ENCODE assay signal across 8 cellular contexts in the genomic region with DNA sequence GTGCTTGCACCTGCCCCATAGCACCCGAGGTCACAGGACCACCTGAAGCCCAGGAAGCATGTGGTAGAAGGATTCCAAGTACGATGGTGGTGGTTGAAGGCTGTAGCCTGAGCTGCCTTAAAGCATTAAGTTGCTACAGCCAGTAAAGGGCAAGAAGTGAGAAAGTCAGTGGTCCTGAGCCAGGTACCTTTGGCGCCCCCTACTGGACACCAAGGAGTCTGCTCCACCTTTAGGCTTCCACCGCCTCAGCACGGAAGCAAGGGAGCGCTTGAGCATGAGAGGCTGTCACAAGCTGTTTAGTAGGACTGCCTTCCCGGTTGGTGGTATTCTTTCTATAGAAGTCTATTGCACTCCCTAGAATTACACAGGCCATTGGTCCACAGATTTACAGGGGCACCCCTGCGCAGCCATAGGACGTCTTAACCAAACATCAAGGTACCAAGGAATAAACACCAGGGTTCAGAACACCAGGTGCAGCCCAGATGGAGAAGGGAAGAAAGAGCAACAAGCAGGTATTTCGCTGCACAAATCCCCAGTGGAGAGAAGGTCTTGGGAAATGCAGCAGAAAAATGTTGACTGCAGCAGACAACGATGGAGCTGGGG. TPM values are rescaled to one million over a fixed set of nuclear protein-coding genes. Genes with fewer than 3 reads are reported as not detected.
DNase-seq lines count a peak whose midpoint lies in the region; ATAC-seq, FAIRE-seq and TF ChIP-seq lines count a peak whose summit lies in the region.

No MANE protein-coding gene starts in this region.

- H2AK5ac ChIP-seq in H1 (ENCODE audit: low read depth, low read length) = no peak overlapping the region

- H3K9me3 ChIP-seq in CD4-positive, CD25-positive, alpha-beta regulatory T cell (ENCODE audit: control insufficient read depth in 2 of 2, low read length in 2 of 2) = no peaks in the 10 kb centered on the region
- H3K9me3 ChIP-seq in H1 (ENCODE audit: insufficient read depth in 2 of 2, low read depth in 1 of 2, low read length in 1 of 2) = no peaks in the 10 kb centered on the region

- no peak overlapping the region for H3K56ac ChIP-seq in H1 (replicated peaks; ENCODE audit: insufficient read length, low read depth, low read length)

- peak; percentile 81 to 91 for TF ChIP-seq RAD21 in H1 (IDR thresholded peaks at IDR 0.05 in 1 of 2, conservative IDR thresholded peaks at IDR 0.05 in 1 of 2; ENCODE audit: low read depth in 2 of 2, low read length in 2 of 2)

- no peak overlapping the region for H2AFZ ChIP-seq in H1 (ENCODE audit: low read length)

- H3K9ac ChIP-seq in H1 (replicated peaks in 1 of 4; ENCODE audit: extremely low read depth in 1 of 4, low read depth in 3 of 4, low read length in 3 of 4) = no peak overlapping the region

- peaks cover 28% of the 10 kb centered on the region for H3K27me3 ChIP-seq in CD4-positive, CD25-positive, alpha-beta regulatory T cell (ENCODE audit: control insufficient read depth, insufficient read depth, low read length)
- H3K27me3 ChIP-seq in H1 (replicated peaks in 1 of 4; ENCODE audit: control insufficient read depth in 3 of 4, extremely low read depth in 1 of 4, insufficient read depth in 3 of 4, low read length in 3 of 4) = peaks cover 40 to 50% (median 49%) of the 10 kb centered on the region in 4 experiments

- H3K9me3 Mint-ChIP-seq in CD4-positive, CD25-positive, alpha-beta regulatory T cell = no peaks in the 10 kb centered on the region
- no peaks in the 10 kb centered on the region for H3K9me3 Mint-ChIP-seq in activated CD8-positive, alpha-beta T cell treated with anti-CD3 and anti-CD28 coated beads for 36 hours
- no peaks in the 10 kb centered on the region for H3K9me3 Mint-ChIP-seq in stimulated activated effector memory CD8-positive, alpha-beta T cell treated with anti-CD3 and anti-CD28 coated beads, Interleukin-12 subunit alpha, Interleukin-12 subunit beta, amount 100 ng/mL, for 72 hours

- no peaks in the 10 kb centered on the region for H3K36me3 Mint-ChIP-seq in CD4-positive, CD25-positive, alpha-beta regulatory T cell
- H3K36me3 Mint-ChIP-seq in activated CD8-positive, alpha-beta T cell treated with anti-CD3 and anti-CD28 coated beads for 36 hours (ENCODE audit: low read depth) = no peaks in the 10 kb centered on the region
- H3K36me3 Mint-ChIP-seq in stimulated activated effector memory CD8-positive, alpha-beta T cell treated with anti-CD3 and anti-CD28 coated beads, Interleukin-12 subunit alpha, Interleukin-12 subunit beta, amount 100 ng/mL, for 72 hours = no peaks in the 10 kb centered on the region

- H3K36me3 ChIP-seq in CD4-positive, CD25-positive, alpha-beta regulatory T cell (ENCODE audit: control insufficient read depth, insufficient read depth, low read length) = no peaks in the 10 kb centered on the region
- 0 out of 8 replicates have a peak, but pooled peaks cover 0 to 2% (median 0%) of the 10 kb centered on the region in 4 experiments for H3K36me3 ChIP-seq in H1 (ENCODE audit: control insufficient read depth in 2 of 4, insufficient read depth in 4 of 4, low read length in 3 of 4)

- H2BK5ac ChIP-seq in H1 (ENCODE audit: low read depth, low read length) = no peak overlapping the region

- peak; percentile 60 for FAIRE-seq in H1 (lab: Jason Lieb, UNC)

- no peak overlapping the region for H2BK120ac ChIP-seq in H1 (replicated peaks; ENCODE audit: low read depth, low read length)

- no peaks in the 10 kb centered on the region for H3K79me1 ChIP-seq in H1 (ENCODE audit: low read depth, low read length)

- H3K18ac ChIP-seq in H1 (ENCODE audit: extremely low read depth, low read length) = no peak overlapping the region

- DNase-seq in CD4-positive, CD25-positive, alpha-beta regulatory T cell = peak; percentile 14 to 67 (median 45)
- DNase-seq in NCI-H446 treated with DMSO at 0.1 percent for 48 hours (lab: John Stamatoyannopoulos, UW) (peak; percentile 29), H1 (ENCODE audit: low read depth in 1 of 2, low spot score in 2 of 2) (peak; percentile 34 to 89), myocyte (ENCODE audit: low read depth) (peak; percentile 37), SW 1271 (lab: John Stamatoyannopoulos, UW) (no peak)
- peak; percentile 80 for DNase-seq in activated CD8-positive, alpha-beta T cell treated with anti-CD3 and anti-CD28 coated beads for 36 hours
- peak; percentile 60 to 79 for DNase-seq in stimulated activated effector memory CD8-positive, alpha-beta T cell treated with anti-CD3 and anti-CD28 coated beads, Interleukin-12 subunit alpha, Interleukin-12 subunit beta, amount 100 ng/mL, for 72 hours (ENCODE audit: low spot score in 2 of 2)

- no peak overlapping the region for H2BK20ac ChIP-seq in H1 (ENCODE audit: low read length)

- peaks cover 0 to 12% (median 4%) of the 10 kb centered on the region in 4 donors for H3K4me1 Mint-ChIP-seq in CD4-positive, CD25-positive, alpha-beta regulatory T cell
- H3K4me1 Mint-ChIP-seq in activated CD8-positive, alpha-beta T cell treated with anti-CD3 and anti-CD28 coated beads for 36 hours (ENCODE audit: low read depth) = peaks cover 4% of the 10 kb centered on the region
- peaks cover 13% of the 10 kb centered on the region for H3K4me1 Mint-ChIP-seq in stimulated activated effector memory CD8-positive, alpha-beta T cell treated with anti-CD3 and anti-CD28 coated beads, Interleukin-12 subunit alpha, Interleukin-12 subunit beta, amount 100 ng/mL, for 72 hours

- H4K5ac ChIP-seq in H1 (ENCODE audit: insufficient read length, low read depth, low read length) = no peak overlapping the region

- peaks cover 14% of the 10 kb centered on the region; the same call in 1 of the 2 replicates for H3K23me2 ChIP-seq in H1 (ENCODE audit: low read depth, low read length)

- no peak overlapping the region for H3K27ac ChIP-seq in CD4-positive, CD25-positive, alpha-beta regulatory T cell (ENCODE audit: insufficient read depth, low read length, poor library complexity, severe bottlenecking)
- H3K27ac ChIP-seq in H1 (ENCODE audit: low read depth, low read length) = no peak overlapping the region

- peaks cover 0 to 12% of the 10 kb centered on the region in 2 experiments for H4K20me1 ChIP-seq in H1 (replicated peaks in 1 of 2; ENCODE audit: control insufficient read depth in 1 of 2, insufficient read depth in 2 of 2, low read length in 2 of 2)

- CTCF ChIA-PET in activated CD8-positive, alpha-beta T cell treated with anti-CD3 and anti-CD28 coated beads for 36 hours (lab: Charles Lee) = interaction anchor here (0.6 to 5.0 kb wide), 35 partner anchors 9 to 430 kb away, joined by 3 to 68 read pairs (median 3); a partner anchor contains a TSS
- CTCF ChIA-PET in H1 (lab: Charles Lee; ENCODE audit: partially characterized antibody) = interaction anchor here (0.6 to 17.2 kb wide), 38 partner anchors 10 to 342 kb away, joined by 3 to 318 read pairs (median 5); a partner anchor contains a TSS

- H3K4me1 ChIP-seq in CD4-positive, CD25-positive, alpha-beta regulatory T cell (ENCODE audit: control insufficient read depth, insufficient read depth, low read length, poor library complexity, severe bottlenecking) = peaks cover 10% of the 10 kb centered on the region
- H3K4me1 ChIP-seq in H1 (replicated peaks in 1 of 4; ENCODE audit: control insufficient read depth in 3 of 4, insufficient read depth in 4 of 4, low read length in 3 of 4) = peaks cover 2 to 7% (median 6%) of the 10 kb centered on the region in 4 experiments; a peak in 5 of 7 replicates

- ATAC-seq in CD4-positive, CD25-positive, alpha-beta regulatory T cell (ENCODE audit: low read depth in 2 of 2) = peak; percentile 48 to 61
- peak; percentile 71 for ATAC-seq in GM21786 (IDR thresholded peaks at IDR 0.05; ENCODE audit: unreplicated experiment)
- peak; percentile 86 for ATAC-seq in activated CD8-positive, alpha-beta T cell treated with anti-CD3 and anti-CD28 coated beads for 36 hours
- peak; percentile 82 for ATAC-seq in stimulated activated effector memory CD8-positive, alpha-beta T cell treated with anti-CD3 and anti-CD28 coated beads, Interleukin-12 subunit alpha, Interleukin-12 subunit beta, amount 100 ng/mL, for 72 hours

- peaks cover 48% of the 10 kb centered on the region for H3K27me3 Mint-ChIP-seq in CD4-positive, CD25-positive, alpha-beta regulatory T cell
- peaks cover 58% of the 10 kb centered on the region for H3K27me3 Mint-ChIP-seq in activated CD8-positive, alpha-beta T cell treated with anti-CD3 and anti-CD28 coated beads for 36 hours

- POLR2A ChIA-PET in activated CD8-positive, alpha-beta T cell treated with anti-CD3 and anti-CD28 coated beads for 36 hours (lab: Charles Lee) = interaction anchor here (1.1 kb wide), 1 partner anchor 12 kb away, joined by 3 read pairs; no protein-coding TSS in a partner anchor
- POLR2A ChIA-PET in H1 (lab: Charles Lee; ENCODE audit: partially characterized antibody) = interaction anchor here (0.8 to 3.0 kb wide), 6 partner anchors 9 to 139 kb away, joined by 3 to 15 read pairs (median 4); no protein-coding TSS in a partner anchor

- peak overlapping the region in 1 of 4 donors; percentile 33 for H3K4me3 Mint-ChIP-seq in CD4-positive, CD25-positive, alpha-beta regulatory T cell
- no peak overlapping the region for H3K4me3 Mint-ChIP-seq in activated CD8-positive, alpha-beta T cell treated with anti-CD3 and anti-CD28 coated beads for 36 hours
- H3K4me3 Mint-ChIP-seq in stimulated activated effector memory CD8-positive, alpha-beta T cell treated with anti-CD3 and anti-CD28 coated beads, Interleukin-12 subunit alpha, Interleukin-12 subunit beta, amount 100 ng/mL, for 72 hours = no peak overlapping the region

- no peak overlapping the region for H3K23ac ChIP-seq in H1 (ENCODE audit: insufficient read length)

- no peak overlapping the region for H4K91ac ChIP-seq in H1 (replicated peaks; ENCODE audit: insufficient read length, low read length)

- H3K79me2 ChIP-seq in H1 (ENCODE audit: control insufficient read depth in 1 of 2, insufficient read depth in 2 of 2, low read length in 2 of 2) = no peaks in the 10 kb centered on the region

- no peak for TF ChIP-seq EP300 in H1 (IDR thresholded peaks at IDR 0.05; ENCODE audit: borderline replicate concordance in 1 of 2, low read depth in 2 of 2, low read length in 2 of 2)

- no peak overlapping the region for H3K14ac ChIP-seq in H1 (ENCODE audit: insufficient read length)

- no peak overlapping the region for H4K8ac ChIP-seq in H1 (ENCODE audit: extremely low read depth, insufficient read depth, low read length)

- TF ChIP-seq CTCF in activated CD8-positive, alpha-beta T cell treated with anti-CD3 and anti-CD28 coated beads for 36 hours (IDR thresholded peaks at IDR 0.05) = peak; percentile 82
- peak; percentile 86 to 98 (median 97) for TF ChIP-seq CTCF in H1 (IDR thresholded peaks at IDR 0.05; ENCODE audit: control extremely low read depth in 1 of 3, insufficient read depth in 1 of 3, low read depth in 1 of 3, low read length in 3 of 3)

- H2BK12ac ChIP-seq in H1 (ENCODE audit: low read depth, low read length) = no peak overlapping the region

- H3K4ac ChIP-seq in H1 (replicated peaks; ENCODE audit: insufficient read length, low read depth, low read length) = no peak overlapping the region

- 23% methylated on average over 11 of the region's 11 CpGs; no CpG with 5 or more reads in 1 of the 2 experiments for WGBS in H1 (ENCODE audit: extremely low coverage in 1 of 2, insufficient coverage in 1 of 2, insufficient read length in 1 of 2, insufficient replicate concordance in 2 of 2, low coverage in 1 of 2, low lambda C conversion rate in 2 of 2, missing lambda C conversion rate in 1 of 2), 2 experiments

- intact Hi-C loops in activated CD8-positive, alpha-beta T cell treated with anti-CD3 and anti-CD28 coated beads for 36 hours (cut with micrococcal nuclease) = loop anchor here (5.0 kb wide), 1 partner anchor 116 kb away; no protein-coding TSS in a partner anchor

- H3K4me2 ChIP-seq in H1 (ENCODE audit: insufficient read depth in 1 of 2, low read depth in 2 of 2, low read length in 2 of 2) = no peak overlapping the region; a peak in 1 of 4 replicates

- no peak for TF ChIP-seq POLR2A in H1 (IDR thresholded peaks at IDR 0.05; ENCODE audit: control extremely low read depth in 1 of 2, low read depth in 2 of 2, low read length in 2 of 2)

- no peak overlapping the region for H3K4me3 ChIP-seq in CD4-positive, CD25-positive, alpha-beta regulatory T cell (ENCODE audit: low read depth, low read length)
- H3K4me3 ChIP-seq in H1 (ENCODE audit: extremely low read depth in 1 of 4, insufficient read depth in 2 of 4, low read depth in 3 of 4, low read length in 4 of 4) = no peak overlapping the region

- H2BK15ac ChIP-seq in H1 (ENCODE audit: low read length) = no peak overlapping the region

- no peak overlapping the region for H3K27ac Mint-ChIP-seq in CD4-positive, CD25-positive, alpha-beta regulatory T cell
- H3K27ac Mint-ChIP-seq in activated CD8-positive, alpha-beta T cell treated with anti-CD3 and anti-CD28 coated beads for 36 hours = no peak overlapping the region
- no peak overlapping the region for H3K27ac Mint-ChIP-seq in stimulated activated effector memory CD8-positive, alpha-beta T cell treated with anti-CD3 and anti-CD28 coated beads, Interleukin-12 subunit alpha, Interleukin-12 subunit beta, amount 100 ng/mL, for 72 hours

RNA-seq across cellular contexts. Expression of a gene that starts 2.2 kb away (rescaled TPM):
- total RNA-seq in CD4-positive, CD25-positive, alpha-beta regulatory T cell = not detected
- polyA plus RNA-seq in CD4-positive, CD25-positive, alpha-beta regulatory T cell = not detected
- total RNA-seq in activated CD8-positive, alpha-beta T cell treated with anti-CD3 and anti-CD28 coated beads for 36 hours = not detected
- 0.91 and 1.1 TPM in 2 replicates for total RNA-seq in H1 (2021; fragmentation: NEBNext Ultra II Directional; extraction: Animal tissue kit (Norgen Biotek cat#: 25700))
- 1.2 and 2.7 TPM in 2 replicates for polyA plus RNA-seq in H1 (2011; rRNA removed)
- 2.3 TPM for polyA plus RNA-seq in H1 (2011; cell fraction: cytosol; rRNA removed)
- 4.9 TPM for polyA plus RNA-seq in H1 (2011; cell fraction: nucleus; rRNA removed)
- polyA plus RNA-seq in H1 (2012, experiment 1 of 2) = 0.72 to 1.1 TPM (median 0.93 TPM) in 4 replicates
- polyA plus RNA-seq in H1 (2012, experiment 2 of 2) = 0.34 TPM
- polyA plus RNA-seq in H1 (2013, experiment 1 of 2) = 0.71 TPM
- polyA plus RNA-seq in H1 (2013, experiment 2 of 2) = 1.2 TPM
- polyA minus RNA-seq in H1 (2011; rRNA and poly(A)+ RNA removed) = 0.93 and 2.2 TPM in 2 replicates
- polyA minus RNA-seq in H1 (2011; cell fraction: cytosol; rRNA and poly(A)+ RNA removed) = not detected
- polyA minus RNA-seq in H1 (2011; cell fraction: nucleus; rRNA and poly(A)+ RNA removed) = 1.8 TPM
- total RNA-seq in myocyte = not detected in 2 replicates
- 0.24 TPM for polyA plus RNA-seq in myocyte (2012)

Comparison
In these comparisons a context has a peak if more than half of its experiments do, and no peak if none do; other contexts are left out.
1. DNase-seq: peak in CD4-positive, CD25-positive, alpha-beta regulatory T cell (3 of 3), NCI-H446 treated with DMSO at 0.1 percent for 48 hours (single experiment), activated CD8-positive, alpha-beta T cell treated with anti-CD3 and anti-CD28 coated beads for 36 hours (single experiment), H1 (2 of 2), myocyte (single experiment) and stimulated activated effector memory CD8-positive, alpha-beta T cell treated with anti-CD3 and anti-CD28 coated beads, Interleukin-12 subunit alpha, Interleukin-12 subunit beta, amount 100 ng/mL, for 72 hours (2 of 2); none in SW 1271 (0 of 2).
2. Peak in every context shown above with its lines, with median percentiles within 50 percentile points of each other: ATAC-seq.